Comparison of ENCODE assay signal across 9 cellular contexts in genomic region chr1:145280638-145281036, GRCh38. TPM values are rescaled to one million over a fixed set of nuclear protein-coding genes. Genes with fewer than 3 reads are reported as not detected.
DNase-seq lines count a peak whose midpoint lies in the region; ATAC-seq, FAIRE-seq and TF ChIP-seq lines count a peak whose summit lies in the region.
"Not testable (repeated sequence)": the region's sequence is repeated elsewhere in the genome, so short reads cannot be mapped to it uniquely, and the experiment has no call there.
"Had no signal": no experiment of that assay in that cellular context is flagged by ENCODE, and none has a peak within 500 bp of the region (broad histone marks: within the 10 kb centered on the region; RNA-seq: fewer than 3 reads in every experiment).

No MANE protein-coding gene starts in this region.

- not testable (repeated sequence) for H3K27me3 ChIP-seq in WERI-Rb-1 (ENCODE audit: insufficient read depth, low read depth, severe bottlenecking); GM12878 (replicated peaks in 1 of 2; ENCODE audit: control insufficient read depth in 2 of 2, insufficient read depth in 2 of 2, low read length in 1 of 2); keratinocyte (ENCODE audit: control insufficient read depth, extremely low read depth, insufficient read depth, low read length); spleen (replicated peaks in 1 of 7)

- H3K4me3 ChIP-seq in AG04449 (ENCODE audit: low read depth, low read length) (peak overlapping the region; percentile 48), WERI-Rb-1 (ENCODE audit: low read depth, low read length) (peak overlapping the region; percentile 41), GM12878 (peak overlapping the region; percentile 11; the same call in 1 of the 2 replicates), spleen (peak overlapping the region in 4 of 8 donors; percentile 38 to 67 (median 44))
- not testable (repeated sequence) for H3K4me3 ChIP-seq in keratinocyte (ENCODE audit: control insufficient read depth in 2 of 3, extremely low read depth in 1 of 3, insufficient read depth in 2 of 3, low read depth in 1 of 3, low read length in 3 of 3)

- FAIRE-seq in GM12878 (lab: Jason Lieb, UNC); keratinocyte (lab: Jason Lieb, UNC): not testable (repeated sequence)

- not testable (repeated sequence) for TF ChIP-seq RAD21 in GM12878 (IDR thresholded peaks at IDR 0.05; ENCODE audit: insufficient read depth, low read depth, low read length)

- not testable (repeated sequence) for BruUV-seq in GM12878 (replicated peaks; lab: Mats Ljungman, UMichigan)

- not testable (repeated sequence) for TF ChIP-seq POLR2A in GM12878 (IDR thresholded peaks at IDR 0.05; ENCODE audit: low read depth, low read length); spleen (IDR thresholded peaks at IDR 0.05)

- SMC1A ChIA-PET in GM12878 (lab: Charles Lee; ENCODE audit: uncharacterized antibody, unreplicated experiment) = not testable (repeated sequence)

- 2% methylated on average over 18 of the region's 24 CpGs for WGBS in GM12878 (ENCODE audit: insufficient coverage, insufficient replicate concordance, low lambda C conversion rate, missing lambda C conversion rate)
- WGBS in spleen, 5 donors = 0 to 2% (median 1%) methylated on average over 11 to 17 of the region's 24 CpGs

- ATAC-seq in GM19452 (IDR thresholded peaks at IDR 0.05; ENCODE audit: unreplicated experiment) = peak; percentile 58
- ATAC-seq in HG03280 (IDR thresholded peaks at IDR 0.05; ENCODE audit: unreplicated experiment) = peak; percentile 61
- ATAC-seq in GM12878 = peak; percentile 63

- not testable (repeated sequence) for H3K4me1 ChIP-seq in GM12878 (ENCODE audit: control insufficient read depth, insufficient read depth, low read length); keratinocyte (ENCODE audit: control insufficient read depth, extremely low read depth, insufficient read depth, low read length); spleen

- in situ Hi-C loops in GM12878 (cut with MboI) = not testable (repeated sequence)

- CTCF ChIA-PET in AG04449 (lab: Yijun Ruan, JAX); GM12878 (lab: Yijun Ruan, JAX): not testable (repeated sequence)

- H2AFZ ChIP-seq in GM12878 (ENCODE audit: control insufficient read depth, low read depth, low read length); keratinocyte (ENCODE audit: control insufficient read depth, low read length): not testable (repeated sequence)

- not testable (repeated sequence) for H3K9ac ChIP-seq in GM12878 (ENCODE audit: control insufficient read depth, insufficient read depth, low read length); keratinocyte (ENCODE audit: control insufficient read depth, extremely low read depth, insufficient read depth, low read length)

- RAD21 ChIA-PET in GM12878 (lab: Charles Lee; ENCODE audit: unreplicated experiment) = not testable (repeated sequence)

- intact Hi-C loops in GM12878 (cut with micrococcal nuclease; ENCODE audit: unreplicated experiment); spleen (cut with DNase I; ENCODE audit: low total_unique reads): not testable (repeated sequence)

- H3K9me3 ChIP-seq in WERI-Rb-1 (ENCODE audit: severe bottlenecking); GM12878 (replicated peaks; ENCODE audit: control insufficient read depth, insufficient read depth, low read length); keratinocyte (ENCODE audit: control insufficient read depth, low read depth, low read length); spleen: not testable (repeated sequence)

- H3K79me2 ChIP-seq in GM12878 (ENCODE audit: control insufficient read depth, insufficient read depth, low read length); keratinocyte (ENCODE audit: control insufficient read depth, insufficient read depth, low read length): not testable (repeated sequence)

- H3K4me2 ChIP-seq in GM12878 (ENCODE audit: control insufficient read depth, insufficient read depth) (peak overlapping the region; percentile 33; the same call in 1 of the 2 replicates), keratinocyte (ENCODE audit: control insufficient read depth, extremely low read depth, insufficient read depth, low read depth, low read length) (peak overlapping the region; percentile 16)

- H4K20me1 ChIP-seq in GM12878 (ENCODE audit: control insufficient read depth, insufficient read depth); keratinocyte (ENCODE audit: control insufficient read depth, extremely low read depth, insufficient read depth, low read length): not testable (repeated sequence)

- H3K9me1 ChIP-seq in keratinocyte (ENCODE audit: control insufficient read depth, extremely low read depth, insufficient read depth, low read length) = not testable (repeated sequence)

- not testable (repeated sequence) for H3K36me3 ChIP-seq in WERI-Rb-1; GM12878 (ENCODE audit: control insufficient read depth in 2 of 2, insufficient read depth in 2 of 2, low read length in 1 of 2); keratinocyte (ENCODE audit: control insufficient read depth in 2 of 2, extremely low read depth in 1 of 2, insufficient read depth in 2 of 2, low read length in 2 of 2); spleen

- POLR2A ChIA-PET in AG04449 (lab: Yijun Ruan, JAX); GM12878 (lab: Charles Lee): not testable (repeated sequence)

- dilution Hi-C loops in keratinocyte (cut with MboI; ENCODE audit: extremely low pct_ligation_motif_present, low sequenced_read_pairs) = not testable (repeated sequence)

- TF ChIP-seq EP300 in GM12878 (IDR thresholded peaks at IDR 0.05; ENCODE audit: borderline replicate concordance in 1 of 2, control insufficient read depth in 1 of 2, low read depth in 2 of 2, low read length in 2 of 2) = not testable (repeated sequence)

- TF ChIP-seq CTCF in AG04449 (IDR thresholded peaks at IDR 0.05; ENCODE audit: insufficient read depth, low read length, missing control alignments); WERI-Rb-1 (IDR thresholded peaks at IDR 0.05; ENCODE audit: low read depth, low read length); GM12878 (IDR thresholded peaks at IDR 0.05 in 2 of 3, conservative IDR thresholded peaks at IDR 0.05 in 1 of 3; ENCODE audit: control insufficient read depth in 2 of 3, extremely low read depth in 1 of 3, insufficient read depth in 1 of 3, low read depth in 3 of 3, low read length in 3 of 3); keratinocyte (optimal IDR thresholded peaks at IDR 0.05 in 1 of 3, IDR thresholded peaks at IDR 0.05 in 1 of 3, conservative IDR thresholded peaks at IDR 0.05 in 1 of 3; ENCODE audit: extremely low read depth in 1 of 3, insufficient read depth in 2 of 3, low read length in 3 of 3); spleen (IDR thresholded peaks at IDR 0.05 in 8 of 11, conservative IDR thresholded peaks at IDR 0.05 in 3 of 11): not testable (repeated sequence)

- DNase-seq in AG04449 (ENCODE audit: low read depth, low spot score); GM12878 (ENCODE audit: low read depth, low spot score); keratinocyte (ENCODE audit: low read depth, low spot score): not testable (repeated sequence)
- DNase-seq in NCI-H446 (lab: John Stamatoyannopoulos, UW) = peak; percentile 51 to 66
- DNase-seq in WERI-Rb-1 = peak; percentile 95
- DNase-seq in spleen = peak; percentile 88

- H3K27ac ChIP-seq in WERI-Rb-1 = peak overlapping the region; percentile 59
- H3K27ac ChIP-seq in GM12878 (ENCODE audit: control insufficient read depth, insufficient read depth) = peak overlapping the region; percentile 33; the same call in 1 of the 2 replicates
- H3K27ac ChIP-seq in keratinocyte (ENCODE audit: control insufficient read depth, insufficient read depth, low read length) = peak overlapping the region; percentile 49
- peak overlapping the region; percentile 53 to 91 (median 88) for H3K27ac ChIP-seq in spleen

RNA-seq across cellular contexts. Expression of gene PPIAL4D, which starts 38.7 kb away (rescaled TPM):
- not detected in 2 replicates for total RNA-seq in GM12878 (2013; cell fraction: nucleolus; rRNA removed)
- total RNA-seq in GM12878 (2014; rRNA removed) (not detected in 2 replicates), GM12878 (2014; rRNA removed; fragmentation: Illumina TruSeq; extraction: Trizol) (not detected in 2 replicates), GM12878 (2021) (not detected in 2 replicates), spleen (not detected)
- not detected for polyA plus RNA-seq in GM12878 (2011; ENCODE audit: low read depth)
- polyA plus RNA-seq in GM12878 (2011; rRNA removed) (not detected in 2 replicates), GM12878 (2014; fragmentation: Illumina TruSeq; extraction: Trizol) (not detected in 2 replicates), GM12878 (2014; fragmentation: Nextera tagmentation; extraction: Ambion mirVana) (not detected), GM12878 (2014; rRNA removed) (not detected in 2 replicates), GM12878 (2016; fragmentation: Nextera tagmentation; extraction: Ambion mirVana) (not detected), keratinocyte (not detected in 3 replicates), spleen (not detected)
- polyA plus RNA-seq in GM12878 (2011; cell fraction: cytosol; rRNA removed) = not detected in 2 replicates
- not detected in 2 replicates for polyA plus RNA-seq in GM12878 (2011; cell fraction: nucleus; rRNA removed)
- polyA plus RNA-seq in GM12878 (2012) = not detected in 2 replicates
- polyA minus RNA-seq in GM12878 (2011; rRNA and poly(A)+ RNA removed) = not detected in 2 replicates
- polyA minus RNA-seq in GM12878 (2011; cell fraction: cytosol; rRNA and poly(A)+ RNA removed) = not detected in 2 replicates
- not detected in 2 replicates for polyA minus RNA-seq in GM12878 (2011; cell fraction: nucleus; rRNA and poly(A)+ RNA removed)
- polyA plus RNA-seq in keratinocyte (2011; ENCODE audit: low read depth) = not detected
- polyA plus RNA-seq in keratinocyte (2011; cell fraction: cytosol; rRNA removed) = not detected in 2 replicates
- not detected in 2 replicates for polyA plus RNA-seq in keratinocyte (2011; cell fraction: nucleus; rRNA removed)
- not detected in 2 replicates for polyA plus RNA-seq in keratinocyte (2012; ENCODE audit: low replicate concordance)
- polyA minus RNA-seq in keratinocyte = not detected in 3 replicates
- not detected for polyA minus RNA-seq in keratinocyte (2011; cell fraction: cytosol; rRNA and poly(A)+ RNA removed)
- polyA minus RNA-seq in keratinocyte (2011; cell fraction: nucleus; rRNA and poly(A)+ RNA removed) = not detected in 2 replicates
- total RNA-seq: T-helper 1 cell treated with Interleukin-12 subunit alpha and Interleukin-12 subunit beta and Interleukin-4 antibody, amounts not matched to agents 30 ng/mL and 1 ng/mL, for 36 hours had no signal

Comparison
In these comparisons a context has a peak if more than half of its experiments do, and no peak if none do; other contexts are left out.
1. H3K27ac ChIP-seq: peak in every context shown above with its lines; median percentile 88 in spleen; 59 in WERI-Rb-1; 49 in keratinocyte; 33 in GM12878.